In the genomic region with DNA sequence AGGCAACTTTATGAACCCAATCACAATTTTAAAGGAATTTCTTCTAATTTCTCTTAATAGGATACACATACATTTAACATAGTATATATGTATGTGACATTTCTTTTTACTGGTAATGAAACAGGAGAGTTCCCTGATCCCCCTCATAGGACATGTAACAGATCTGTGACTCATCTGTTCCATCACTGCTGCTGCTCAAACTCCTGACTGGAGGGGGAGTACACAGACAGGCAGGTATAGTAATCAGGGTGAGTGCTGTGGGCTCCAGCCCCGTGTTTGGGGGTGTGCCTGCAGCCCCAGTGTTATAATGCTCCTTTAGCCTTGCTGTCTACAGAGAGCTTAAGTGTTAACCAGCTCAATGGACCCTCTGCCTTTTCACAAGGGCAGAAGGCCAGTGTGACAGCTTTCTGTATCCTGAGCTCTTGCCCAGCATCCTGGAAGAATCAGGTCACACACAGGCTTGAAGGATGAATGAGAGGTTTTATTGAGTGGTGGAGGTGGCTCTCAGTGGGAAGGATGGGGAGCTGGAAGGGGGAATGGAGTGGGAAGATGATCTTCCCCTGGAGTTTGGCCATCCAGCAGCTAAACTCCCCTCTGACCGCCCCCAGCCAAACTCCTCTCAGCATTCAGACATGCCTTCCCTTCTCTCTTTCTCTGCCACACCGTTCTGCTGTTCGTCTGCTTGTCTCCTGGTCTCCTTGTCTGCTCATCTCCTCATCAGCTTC, we compare ENCODE assay signal across 21 cellular contexts.
DNase-seq lines count a peak whose midpoint lies in the region; ATAC-seq and TF ChIP-seq lines count a peak whose summit lies in the region.
"Had no signal": no experiment of that assay in that cellular context is flagged by ENCODE, and none has a peak within 500 bp of the region (broad histone marks: within the 10 kb centered on the region; RNA-seq: fewer than 3 reads in every experiment).

No MANE protein-coding gene starts in this region.

- TF ChIP-seq RAD21 in HCT116 (IDR thresholded peaks at IDR 0.05; ENCODE audit: low read depth) = no peak

- H3K27me3 ChIP-seq in HCT116 (ENCODE audit: insufficient read depth, low read length) (no peaks in the 10 kb centered on the region), neuronal stem cell (ENCODE audit: control insufficient read depth in 3 of 3, insufficient read depth in 3 of 3, low read depth in 1 of 3, low read length in 3 of 3) (no peaks in the 10 kb centered on the region), HAP-1 (ENCODE audit: low read depth) (no peaks in the 10 kb centered on the region)
- H3K27me3 ChIP-seq: gastrocnemius medialis, upper lobe of left lung had no signal

- H3K4me1 ChIP-seq in HCT116 (ENCODE audit: control insufficient read depth in 1 of 2, insufficient read depth in 2 of 2, low read length in 2 of 2) (peaks cover 2 to 19% of the 10 kb centered on the region in 2 experiments; a peak in 3 of 4 replicates), neuronal stem cell (ENCODE audit: control insufficient read depth in 2 of 2, insufficient read depth in 1 of 2, low read depth in 1 of 2, low read length in 2 of 2) (peaks cover 21 to 36% of the 10 kb centered on the region in 2 donors), HAP-1 (peaks cover 21% of the 10 kb centered on the region)
- H3K4me1 ChIP-seq: gastrocnemius medialis, prostate gland had no signal

- H3K4me3 ChIP-seq in HCT116 (replicated peaks in 1 of 2; ENCODE audit: low read depth in 1 of 2, low read length in 2 of 2) = no peak overlapping the region
- no peak overlapping the region for H3K4me3 ChIP-seq in neuronal stem cell (ENCODE audit: low read length in 2 of 2)
- H3K4me3 ChIP-seq in HAP-1 = no peak overlapping the region
- H3K4me3 ChIP-seq: gastrocnemius medialis, prostate gland, upper lobe of left lung had no signal

- H2AFZ ChIP-seq in HCT116 (ENCODE audit: low read depth, low read length, poor library complexity, severe bottlenecking) (no peak overlapping the region), neuronal stem cell (ENCODE audit: low read length) (no peak overlapping the region)

- H4K91ac ChIP-seq in neuronal stem cell (ENCODE audit: low read depth, low read length, poor library complexity) = no peak overlapping the region

- no peaks in the 10 kb centered on the region for H3K9me3 Mint-ChIP-seq in activated CD4-positive, alpha-beta memory T cell treated with anti-CD3 and anti-CD28 coated beads for 36 hours
- H3K9me3 Mint-ChIP-seq in activated CD4-positive, alpha-beta memory T cell treated with anti-CD3 and anti-CD28 coated beads, Interleukin-2, amount 10 ng/mL, durations not matched to agents 7 days and 5 days = peaks cover 2% of the 10 kb centered on the region

- intact Hi-C loops in activated CD4-positive, alpha-beta memory T cell treated with anti-CD3 and anti-CD28 coated beads for 36 hours (cut with micrococcal nuclease) = loop anchor here (5.0 to 10.0 kb wide), 3 partner anchors 1070 to 1860 kb away; partner anchors contain the start of gene CSNK1G3
- intact Hi-C loops in HCT116 (cut with micrococcal nuclease) = no loop called here

- H3K36me3 ChIP-seq in HCT116 (ENCODE audit: control insufficient read depth in 1 of 2, insufficient read depth in 2 of 2, low read length in 2 of 2) (no peaks in the 10 kb centered on the region), neuronal stem cell (replicated peaks in 1 of 2; ENCODE audit: control insufficient read depth in 2 of 2, insufficient read depth in 2 of 2, low read length in 2 of 2) (no peaks in the 10 kb centered on the region), HAP-1 (replicated peaks) (no peaks in the 10 kb centered on the region)
- H3K36me3 ChIP-seq: gastrocnemius medialis, prostate gland, upper lobe of left lung had no signal

- H3K27me3 Mint-ChIP-seq in activated CD4-positive, alpha-beta memory T cell treated with anti-CD3 and anti-CD28 coated beads for 36 hours = peaks cover 2% of the 10 kb centered on the region
- H3K27me3 Mint-ChIP-seq in activated CD4-positive, alpha-beta memory T cell treated with anti-CD3 and anti-CD28 coated beads, Interleukin-2, amount 10 ng/mL, durations not matched to agents 7 days and 5 days = peaks cover 3% of the 10 kb centered on the region
- H3K27me3 Mint-ChIP-seq in T-helper 17 cell = no peaks in the 10 kb centered on the region

- no peak for TF ChIP-seq POLR2A in HCT116 (IDR thresholded peaks at IDR 0.05; ENCODE audit: borderline replicate concordance, extremely low read depth, insufficient read depth, insufficient read length)

- no peak overlapping the region for H3K27ac ChIP-seq in HCT116 (ENCODE audit: low read depth, low read length)
- no peak overlapping the region for H3K27ac ChIP-seq in neuronal stem cell (replicated peaks; ENCODE audit: low read length)
- H3K27ac ChIP-seq: gastrocnemius medialis, prostate gland, upper lobe of left lung had no signal

- no peak overlapping the region for H2BK15ac ChIP-seq in neuronal stem cell (ENCODE audit: low read length)

- H3K27ac Mint-ChIP-seq in activated CD4-positive, alpha-beta memory T cell treated with anti-CD3 and anti-CD28 coated beads for 36 hours = no peak overlapping the region
- no peak overlapping the region for H3K27ac Mint-ChIP-seq in activated CD4-positive, alpha-beta memory T cell treated with anti-CD3 and anti-CD28 coated beads, Interleukin-2, amount 10 ng/mL, durations not matched to agents 7 days and 5 days
- H3K27ac Mint-ChIP-seq in T-helper 17 cell = peak overlapping the region; percentile 19
- H3K27ac Mint-ChIP-seq: activated T-helper 1 cell treated with anti-CD3 and anti-CD28 coated beads, Interleukin-12 subunit alpha, Interleukin-12 subunit beta, Interleukin-2, Interleukin-4 antibody, amounts not matched to agents 30 ng/mL and 10 ng/mL and 1 ng/mL, durations not matched to agents 14 hours and 24 hours and 36 hours; dendritic cell treated with granulocyte-macrophage colony-stimulating factor and Interleukin-4, amounts not matched to agents 40 ng/mL and 50 ng/mL, for 4 days; mesothelial cell of epicardium; nephron had no signal

- no peak overlapping the region for H4K8ac ChIP-seq in neuronal stem cell (ENCODE audit: low read depth, low read length)

- H3K36me3 Mint-ChIP-seq in activated CD4-positive, alpha-beta memory T cell treated with anti-CD3 and anti-CD28 coated beads for 36 hours = no peaks in the 10 kb centered on the region
- H3K36me3 Mint-ChIP-seq in activated CD4-positive, alpha-beta memory T cell treated with anti-CD3 and anti-CD28 coated beads, Interleukin-2, amount 10 ng/mL, durations not matched to agents 7 days and 5 days (ENCODE audit: low read depth) = no peaks in the 10 kb centered on the region
- H3K36me3 Mint-ChIP-seq in T-helper 17 cell (ENCODE audit: low read depth) = no peaks in the 10 kb centered on the region

- no peak overlapping the region for H3K23ac ChIP-seq in neuronal stem cell (ENCODE audit: low read depth, low read length, poor library complexity)

- no peak for TF ChIP-seq CTCF in HCT116 (IDR thresholded peaks at IDR 0.05 in 2 of 3, conservative IDR thresholded peaks at IDR 0.05 in 1 of 3; ENCODE audit: borderline replicate concordance in 1 of 3, insufficient read depth in 1 of 3, low read depth in 2 of 3, low read length in 2 of 3)

- in situ Hi-C loops in HAP-1 (cut with MboI; ENCODE audit: low sequenced_read_pairs) = no loop called here

- no peaks in the 10 kb centered on the region for H3K79me1 ChIP-seq in neuronal stem cell (ENCODE audit: low read depth, low read length)

- WGBS in neuronal stem cell (ENCODE audit: extremely low coverage in 2 of 2, insufficient read length in 2 of 2, insufficient replicate concordance in 1 of 2), 2 donors = no CpG with 5 or more reads among the region's 4 CpGs

- H3K9me3 ChIP-seq in HCT116 (ENCODE audit: control insufficient read depth in 1 of 2, insufficient read depth in 1 of 2, low read depth in 1 of 2, low read length in 2 of 2) (no peaks in the 10 kb centered on the region), T-helper 17 cell (ENCODE audit: control insufficient read depth, low read length, poor library complexity, severe bottlenecking) (no peaks in the 10 kb centered on the region), neuronal stem cell (replicated peaks in 1 of 2; ENCODE audit: control insufficient read depth in 2 of 2, insufficient read depth in 1 of 2, low read depth in 1 of 2, low read length in 2 of 2) (peaks cover 4 to 23% of the 10 kb centered on the region in 2 donors), HAP-1 (no peaks in the 10 kb centered on the region)
- H3K9me3 ChIP-seq: gastrocnemius medialis, prostate gland, SK-N-SH, upper lobe of left lung had no signal

- CTCF ChIA-PET in activated CD4-positive, alpha-beta memory T cell treated with anti-CD3 and anti-CD28 coated beads for 36 hours (lab: Charles Lee) = no interaction called here
- CTCF ChIA-PET in activated CD4-positive, alpha-beta memory T cell treated with anti-CD3 and anti-CD28 coated beads, Interleukin-2, amount 10 ng/mL, durations not matched to agents 7 days and 5 days (lab: Charles Lee) = no interaction called here
- CTCF ChIA-PET in HCT116 (lab: Charles Lee) = no interaction called here

- no peak overlapping the region for H3K4me2 ChIP-seq in HCT116 (ENCODE audit: low read length)
- H3K4me2 ChIP-seq in neuronal stem cell (ENCODE audit: insufficient read depth, low read length, poor library complexity, severe bottlenecking) = no peak overlapping the region
- H3K4me2 ChIP-seq: SK-N-SH had no signal

- H3K18ac ChIP-seq in neuronal stem cell (ENCODE audit: low read length) = no peak overlapping the region

- H3K4me1 Mint-ChIP-seq in activated CD4-positive, alpha-beta memory T cell treated with anti-CD3 and anti-CD28 coated beads for 36 hours (ENCODE audit: low read depth) = peaks cover 13% of the 10 kb centered on the region
- peaks cover 17% of the 10 kb centered on the region for H3K4me1 Mint-ChIP-seq in activated CD4-positive, alpha-beta memory T cell treated with anti-CD3 and anti-CD28 coated beads, Interleukin-2, amount 10 ng/mL, durations not matched to agents 7 days and 5 days
- peaks cover 14% of the 10 kb centered on the region for H3K4me1 Mint-ChIP-seq in T-helper 17 cell

- H3K9ac ChIP-seq in HCT116 (ENCODE audit: low read length) (no peak overlapping the region), neuronal stem cell (ENCODE audit: low read depth, low read length, poor library complexity) (no peak overlapping the region)
- H3K9ac ChIP-seq: SK-N-SH had no signal

- RAD21 ChIA-PET in HCT116 (lab: Charles Lee; ENCODE audit: low non-redundant PET in 1 of 2, low total read pairs in 2 of 2, uncharacterized antibody in 2 of 2, unreplicated experiment in 2 of 2) = no interaction called here

- no TSS peak for BruUV-seq in HCT116 (replicated peaks; lab: Mats Ljungman, UMichigan)

- H2BK120ac ChIP-seq in neuronal stem cell (ENCODE audit: low read depth, low read length) = no peak overlapping the region

- H2BK12ac ChIP-seq in neuronal stem cell (ENCODE audit: low read length) = no peak overlapping the region

- ATAC-seq in HCT116 (peak; percentile 66; the same call in 1 of the 2 replicates), T-helper 17 cell (no peak), HG03280 (IDR thresholded peaks at IDR 0.05; ENCODE audit: unreplicated experiment) (no peak)
- ATAC-seq: gastrocnemius medialis had no signal

- H3K4ac ChIP-seq in neuronal stem cell (ENCODE audit: low read length) = no peak overlapping the region

- H3K9me2 ChIP-seq in HCT116 (ENCODE audit: insufficient read depth) = no peaks in the 10 kb centered on the region
- H3K9me2 ChIP-seq: SK-N-SH had no signal

- no peak overlapping the region for H3K4me3 Mint-ChIP-seq in activated CD4-positive, alpha-beta memory T cell treated with anti-CD3 and anti-CD28 coated beads for 36 hours
- no peak overlapping the region for H3K4me3 Mint-ChIP-seq in activated CD4-positive, alpha-beta memory T cell treated with anti-CD3 and anti-CD28 coated beads, Interleukin-2, amount 10 ng/mL, durations not matched to agents 7 days and 5 days
- H3K4me3 Mint-ChIP-seq in T-helper 17 cell = no peak overlapping the region
- H3K4me3 Mint-ChIP-seq: activated T-helper 1 cell treated with anti-CD3 and anti-CD28 coated beads, Interleukin-12 subunit alpha, Interleukin-12 subunit beta, Interleukin-2, Interleukin-4 antibody, amounts not matched to agents 30 ng/mL and 10 ng/mL and 1 ng/mL, durations not matched to agents 14 hours and 24 hours and 36 hours; dendritic cell treated with granulocyte-macrophage colony-stimulating factor and Interleukin-4, amounts not matched to agents 40 ng/mL and 50 ng/mL, for 4 days; mesothelial cell of epicardium; nephron had no signal

- DNase-seq in activated CD4-positive, alpha-beta memory T cell treated with anti-CD3 and anti-CD28 coated beads for 36 hours = peak; percentile 13
- DNase-seq in activated CD4-positive, alpha-beta memory T cell treated with anti-CD3 and anti-CD28 coated beads, Interleukin-2, amount 10 ng/mL, durations not matched to agents 7 days and 5 days = no peak
- peak; percentile 15 for DNase-seq in HCT116 (ENCODE audit: low read depth, low spot score)
- DNase-seq in T-helper 17 cell = no peak
- DNase-seq in neuronal stem cell (ENCODE audit: low spot score) = no peak
- no peak for DNase-seq in NCI-H1436 treated with DMSO at 0.1 percent for 48 hours (lab: John Stamatoyannopoulos, UW)
- no peak for DNase-seq in HAP-1 (ENCODE audit: low spot score in 2 of 2)
- DNase-seq: C1 segment of cervical spinal cord; gastrocnemius medialis; KG1; NCI-H1105 treated with DMSO at 0.1 percent for 48 hours; NCI-H82; SK-N-SH; stimulated activated naive CD4-positive, alpha-beta T cell treated with Interleukin-2 at 50 U/mL for 16 hours; upper lobe of left lung had no signal

- peak overlapping the region; percentile 49 for H2AK5ac ChIP-seq in neuronal stem cell (ENCODE audit: low read depth, low read length)

- H4K20me1 ChIP-seq in HCT116 (ENCODE audit: insufficient read depth) = no peaks in the 10 kb centered on the region

- H3K79me2 ChIP-seq in HCT116 (ENCODE audit: insufficient read depth, low read length) = no peaks in the 10 kb centered on the region

- H2BK5ac ChIP-seq in neuronal stem cell (ENCODE audit: low read length) = no peak overlapping the region

- no peak overlapping the region for H3K14ac ChIP-seq in neuronal stem cell (ENCODE audit: low read length)

- POLR2A ChIA-PET in activated CD4-positive, alpha-beta memory T cell treated with anti-CD3 and anti-CD28 coated beads for 36 hours (lab: Charles Lee) = no interaction called here
- POLR2A ChIA-PET in activated CD4-positive, alpha-beta memory T cell treated with anti-CD3 and anti-CD28 coated beads, Interleukin-2, amount 10 ng/mL, durations not matched to agents 7 days and 5 days (lab: Charles Lee) = no interaction called here
- POLR2A ChIA-PET in HCT116 (lab: Charles Lee) = no interaction called here

Comparison
In these comparisons a context has a peak if more than half of its experiments do, and no peak if none do; other contexts are left out.
1. DNase-seq: peak in activated CD4-positive, alpha-beta memory T cell treated with anti-CD3 and anti-CD28 coated beads for 36 hours (single experiment) and HCT116 (single experiment); none in activated CD4-positive, alpha-beta memory T cell treated with anti-CD3 and anti-CD28 coated beads, Interleukin-2, amount 10 ng/mL, durations not matched to agents 7 days and 5 days (single experiment), T-helper 17 cell (0 of 3), neuronal stem cell (single experiment), NCI-H1436 treated with DMSO at 0.1 percent for 48 hours (single experiment) and HAP-1 (0 of 2).